Comparison of ENCODE assay signal across 8 cellular contexts in genomic region chr5:157571357-157571827, GRCh38. TPM values are rescaled to one million over a fixed set of nuclear protein-coding genes. Genes with fewer than 3 reads are reported as not detected.
DNase-seq lines count a peak whose midpoint lies in the region; ATAC-seq and TF ChIP-seq lines count a peak whose summit lies in the region.

No MANE protein-coding gene starts in this region.

- peak overlapping the region in 1 of 2 donors; percentile 9 for H3K9ac ChIP-seq in mucosa of rectum (ENCODE audit: low read depth in 1 of 2, low read length in 2 of 2)

- peak; percentile 86 for ATAC-seq in HG02798 (IDR thresholded peaks at IDR 0.05; ENCODE audit: poor library complexity, unreplicated experiment)

- DNase-seq in activated gamma-delta T cell treated with Interleukin-2 at 50 U/mL for 16 hours (peak; percentile 11), activated gamma-delta T cell (lab: John Stamatoyannopoulos, UW) (no peak), NOMO-1 treated with dmso at 0.1 percent for 144 hours (lab: John Stamatoyannopoulos, UW; ENCODE audit: unreplicated experiment) (peak; percentile 89), astrocyte of the cerebellum (ENCODE audit: low read depth) (peak; percentile 70), lower leg skin (ENCODE audit: low spot score in 2 of 2) (no peak), DMS114 treated with DMSO at 0.1 percent for 48 hours (lab: John Stamatoyannopoulos, UW; ENCODE audit: unreplicated experiment) (no peak)

- TF ChIP-seq POLR2A in lower leg skin (IDR thresholded peaks at IDR 0.05) = no peak

- H3K27ac ChIP-seq in mucosa of rectum (ENCODE audit: low read depth in 2 of 2, low read length in 2 of 2) = peak overlapping the region; percentile 51 to 73

- H3K4me1 ChIP-seq in mucosa of rectum (ENCODE audit: control insufficient read depth in 2 of 2, insufficient read depth in 2 of 2, low read length in 2 of 2) = peaks cover 13 to 14% of the 10 kb centered on the region in 2 donors

- TF ChIP-seq CTCF in astrocyte of the cerebellum (IDR thresholded peaks at IDR 0.05; ENCODE audit: low read depth, low read length, missing control alignments) (no peak), lower leg skin (IDR thresholded peaks at IDR 0.05) (no peak)

- in situ Hi-C loops in astrocyte of the cerebellum (cut with HindIII; ENCODE audit: low sequenced_read_pairs) = no loop called here

- intact Hi-C loops in lower leg skin (cut with DNase I; ENCODE audit: low total_unique reads) = no loop called here

- 38 to 43% methylated on average over 6 of the region's 6 CpGs for WGBS in lower leg skin, 2 donors

- no peaks in the 10 kb centered on the region for H3K27me3 ChIP-seq in mucosa of rectum (ENCODE audit: control insufficient read depth in 2 of 2, insufficient read depth in 2 of 2, low read length in 2 of 2)

- H3K4me3 ChIP-seq in astrocyte of the cerebellum (ENCODE audit: low read depth, low read length) (no peak overlapping the region), mucosa of rectum (ENCODE audit: low read length in 2 of 2) (peak overlapping the region; percentile 4 to 53), lower leg skin (ENCODE audit: low read depth, poor library complexity, severe bottlenecking) (no peak overlapping the region)

- H3K36me3 ChIP-seq in mucosa of rectum (ENCODE audit: control insufficient read depth in 2 of 2, insufficient read depth in 2 of 2, low read length in 2 of 2) = peaks cover 0 to 5% of the 10 kb centered on the region in 2 donors

- H3K9me3 ChIP-seq in mucosa of rectum (ENCODE audit: control insufficient read depth in 2 of 2, low read length in 2 of 2) = no peaks in the 10 kb centered on the region

RNA-seq across cellular contexts. Expression of gene ADAM19, which starts 4.2 kb away (rescaled TPM):
- total RNA-seq in lower leg skin = 1 to 10 TPM in 2 of 4 donors, under 1 TPM in 2; 0.68 to 1.7 (median 1.0) TPM

Comparison
In these comparisons a context has a peak if more than half of its experiments do, and no peak if none do; other contexts are left out.
1. DNase-seq: peak in activated gamma-delta T cell treated with Interleukin-2 at 50 U/mL for 16 hours (single experiment), NOMO-1 treated with dmso at 0.1 percent for 144 hours (single experiment) and astrocyte of the cerebellum (single experiment); none in activated gamma-delta T cell (single experiment), lower leg skin (0 of 2) and DMS114 treated with DMSO at 0.1 percent for 48 hours (single experiment).
2. H3K4me3 ChIP-seq: peak in mucosa of rectum (2 of 2); none in astrocyte of the cerebellum (single experiment) and lower leg skin (single experiment).